In genomic region chr17:77779711-77780539, GRCh38 we compare ENCODE assay signal across 14 cellular contexts.
A peak's percentile ranks its signal among the peaks of the same experiment; 100 is the strongest.
DNase-seq lines count a peak whose midpoint lies in the region; ATAC-seq and TF ChIP-seq lines count a peak whose summit lies in the region.
"Had no signal": no experiment of that assay in that cellular context is flagged by ENCODE, and none has a peak within 500 bp of the region (broad histone marks: within the 10 kb centered on the region; RNA-seq: fewer than 3 reads in every experiment).

No MANE protein-coding gene starts in this region.

- TF ChIP-seq CTCF in dorsolateral prefrontal cortex (IDR thresholded peaks at IDR 0.05 in 54 of 56, conservative IDR thresholded peaks at IDR 0.05 in 2 of 56; ENCODE audit: low read depth in 1 of 56, partially characterized antibody in 56 of 56) (no peak), upper lobe of left lung (IDR thresholded peaks at IDR 0.05) (no peak)

- H3K36me3 ChIP-seq in muscle layer of colon (ENCODE audit: insufficient read depth, low read length) = no peaks in the 10 kb centered on the region
- H3K36me3 ChIP-seq in upper lobe of left lung = no peaks in the 10 kb centered on the region

- H3K4me3 ChIP-seq in dorsolateral prefrontal cortex (peak overlapping the region in 47 of 59 donors; percentile 5 to 57 (median 36)), muscle layer of colon (ENCODE audit: low read depth in 1 of 2, low read length in 2 of 2) (peak overlapping the region in 1 of 2 donors; percentile 39), upper lobe of left lung (no peak overlapping the region)

- peaks cover 24% of the 10 kb centered on the region for H3K4me1 ChIP-seq in muscle layer of colon (ENCODE audit: insufficient read depth, low read length)
- H3K4me1 ChIP-seq in upper lobe of left lung = peaks cover 8 to 15% (median 13%) of the 10 kb centered on the region in 4 donors

- DNase-seq in DMS 273 (lab: John Stamatoyannopoulos, UW; ENCODE audit: unreplicated experiment) (peak; percentile 67), DMS 273 treated with DMSO at 0.1 percent for 48 hours (lab: John Stamatoyannopoulos, UW) (no peak), dorsolateral prefrontal cortex (peak in 6 of 10 donors; percentile 26 to 61 (median 47)), upper lobe of left lung (no peak), NCI-H1048 (lab: John Stamatoyannopoulos, UW) (no peak)
- DNase-seq: activated CD8-positive, alpha-beta memory T cell treated with anti-CD3 and anti-CD28 coated beads, Interleukin-2, amount 50 U/mL, for 4 hours; DND-41; glutamatergic neuron; stimulated activated CD4-positive, alpha-beta T cell treated with anti-CD3 and anti-CD28 coated beads, Interleukin-15, amount 100 ng/mL, for 24 hours had no signal

- H3K27ac ChIP-seq in dorsolateral prefrontal cortex (peak overlapping the region; percentile 11 to 91 (median 83)), muscle layer of colon (ENCODE audit: low read depth, low read length) (peak overlapping the region; percentile 89), upper lobe of left lung (no peak overlapping the region)
- H3K27ac ChIP-seq: 22Rv1 had no signal

- H3K27me3 ChIP-seq in dorsolateral prefrontal cortex (no peaks in the 10 kb centered on the region), muscle layer of colon (ENCODE audit: control insufficient read depth in 1 of 2, insufficient read depth in 2 of 2, low read length in 2 of 2) (no peaks in the 10 kb centered on the region), upper lobe of left lung (no peaks in the 10 kb centered on the region)

- WGBS in upper lobe of left lung, 2 donors = 53 to 80% methylated on average over 3 to 22 of the region's 22 CpGs

- peak overlapping the region; percentile 42 for H3K9ac ChIP-seq in muscle layer of colon (ENCODE audit: low read length)

- no peak for TF ChIP-seq EP300 in upper lobe of left lung (IDR thresholded peaks at IDR 0.05)

- intact Hi-C loops in dorsolateral prefrontal cortex (cut with DNase I) = loop anchor here (1.0 to 10.0 kb wide), 3 partner anchors 43 to 178 kb away; partner anchors contain the start of gene TNRC6C (in 2 of the 2)

- TF ChIP-seq POLR2A in upper lobe of left lung (IDR thresholded peaks at IDR 0.05) = no peak
- no peak for TF ChIP-seq POLR2A in GM18505 (IDR thresholded peaks at IDR 0.05; ENCODE audit: borderline replicate concordance, extremely low read depth, insufficient read depth, insufficient read length)

- ATAC-seq in upper lobe of left lung (ENCODE audit: low FRiP score in 2 of 2) (peak; percentile 12 to 21), GM18505 (IDR thresholded peaks at IDR 0.05; ENCODE audit: unreplicated experiment) (no peak), HG03139 (IDR thresholded peaks at IDR 0.05; ENCODE audit: unreplicated experiment) (no peak)
- ATAC-seq: stimulated activated memory B cell treated with anti-CD40 and anti-IgM and Interleukin-4, amounts not matched to agents 10 μg/mL and 1 μg/mL and 100 μg/mL, for 72 hours had no signal

- H3K9me3 ChIP-seq in muscle layer of colon (ENCODE audit: low read length) = no peaks in the 10 kb centered on the region
- H3K9me3 ChIP-seq in upper lobe of left lung = no peaks in the 10 kb centered on the region

Comparison
In these comparisons a context has a peak if more than half of its experiments do, and no peak if none do; other contexts are left out.
1. DNase-seq: peak in DMS 273 (single experiment) and dorsolateral prefrontal cortex (6 of 10); none in DMS 273 treated with DMSO at 0.1 percent for 48 hours (single experiment), upper lobe of left lung (0 of 2) and NCI-H1048 (single experiment).
2. H3K27ac ChIP-seq: peak in dorsolateral prefrontal cortex (59 of 59) and muscle layer of colon (single experiment); none in upper lobe of left lung (0 of 4).
3. H3K4me3 ChIP-seq: peak in dorsolateral prefrontal cortex (47 of 59); none in upper lobe of left lung (0 of 4).
4. ATAC-seq: peak in upper lobe of left lung (2 of 2); none in GM18505 (single experiment) and HG03139 (single experiment).